ENCODE assay signal across 1 cellular context in genomic region chr3:94524102-94524922, GRCh38.
TF ChIP-seq lines count a peak whose summit lies in the region.

No MANE protein-coding gene starts in this region.

TF ChIP-seq in HepG2, 621 proteins besides CTCF, POLR2A, EP300 and RAD21 (continued from another document and continues in another):
- TF ChIP-seq MAZ (IDR thresholded peaks at IDR 0.05; ENCODE audit: borderline replicate concordance, low read depth, low read length), result no peak
- TF ChIP-seq MAZ (CRISPR knock-in tag; IDR thresholded peaks at IDR 0.05; ENCODE audit: low read depth), result 0 out of 2 replicates have a peak, but pooled peaks have one; percentile 31
- TF ChIP-seq MXI1 (IDR thresholded peaks at IDR 0.05; ENCODE audit: borderline replicate concordance, low read depth, low read length), result no peak
- no peak for TF ChIP-seq SOX6 (IDR thresholded peaks at IDR 0.05)
- TF ChIP-seq SOX6 (CRISPR knock-in tag; IDR thresholded peaks at IDR 0.05), result peak; percentile 73
- no peak for TF ChIP-seq FOXP1 (IDR thresholded peaks at IDR 0.05)
- peak; percentile 86 for TF ChIP-seq FOXP1 (CRISPR knock-in tag; IDR thresholded peaks at IDR 0.05)
- TF ChIP-seq, protein P1, sequence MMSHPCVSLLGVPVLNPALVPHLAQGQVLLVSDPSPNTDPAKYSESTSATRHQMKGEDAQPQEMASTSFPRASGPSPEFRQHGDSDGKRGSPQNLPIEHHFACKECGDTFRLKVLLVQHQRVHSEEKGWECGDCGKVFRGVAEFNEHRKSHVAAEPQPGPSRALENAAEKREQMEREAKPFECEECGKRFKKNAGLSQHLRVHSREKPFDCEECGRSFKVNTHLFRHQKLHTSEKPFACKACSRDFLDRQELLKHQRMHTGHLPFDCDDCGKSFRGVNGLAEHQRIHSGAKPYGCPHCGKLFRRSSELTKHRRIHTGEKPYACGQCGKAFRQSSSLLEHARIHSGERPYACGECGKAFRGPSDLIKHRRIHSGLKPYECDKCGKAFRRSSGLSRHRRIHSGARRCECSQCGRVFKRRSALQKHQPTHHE (CRISPR knock-in tag; IDR thresholded peaks at IDR 0.05; ENCODE audit: borderline replicate concordance), result no peak
- TF ChIP-seq REXO4 (CRISPR knock-in tag; IDR thresholded peaks at IDR 0.05; ENCODE audit: borderline replicate concordance), result no peak
- no peak for TF ChIP-seq ZNF773 (CRISPR knock-in tag; IDR thresholded peaks at IDR 0.05; ENCODE audit: borderline replicate concordance)
- no peak for TF ChIP-seq HOXD1 (CRISPR knock-in tag; IDR thresholded peaks at IDR 0.05)
- peak; percentile 16; the same call in 1 of the 2 replicates for TF ChIP-seq SALL1 (CRISPR knock-in tag; IDR thresholded peaks at IDR 0.05)
- peak; percentile 74 for TF ChIP-seq TCF7 (IDR thresholded peaks at IDR 0.05; ENCODE audit: low read depth)
- peak; percentile 75; the same call in 1 of the 2 replicates for TF ChIP-seq PRDM10 (CRISPR knock-in tag; IDR thresholded peaks at IDR 0.05; ENCODE audit: low read depth)
- no peak for TF ChIP-seq HDAC6 (IDR thresholded peaks at IDR 0.05; ENCODE audit: low read depth, low read length)
- peak; percentile 51; the same call in 1 of the 2 replicates for TF ChIP-seq HDAC2 (CRISPR knock-in tag; IDR thresholded peaks at IDR 0.05)
- peak; percentile 97 for TF ChIP-seq RARA (CRISPR knock-in tag; IDR thresholded peaks at IDR 0.05)
- TF ChIP-seq KLF16 (CRISPR knock-in tag; IDR thresholded peaks at IDR 0.05), result peak in 1 of 2 experiments; percentile 36; a peak in 1 of 4 replicates
- no peak for TF ChIP-seq ZNF234 (CRISPR knock-in tag; conservative IDR thresholded peaks at IDR 0.05)
- peak; percentile 4; the same call in 1 of the 2 replicates for TF ChIP-seq HNF4A (CRISPR knock-in tag; IDR thresholded peaks at IDR 0.05)
- peak; percentile 44; the same call in 1 of the 2 replicates for TF ChIP-seq KDM6A (CRISPR knock-in tag; IDR thresholded peaks at IDR 0.05; ENCODE audit: low read depth)
- TF ChIP-seq ETV5 (CRISPR knock-in tag; IDR thresholded peaks at IDR 0.05; ENCODE audit: borderline replicate concordance), result peak; percentile 16; the same call in 1 of the 2 replicates
- no peak for TF ChIP-seq ZFP1 (CRISPR knock-in tag; IDR thresholded peaks at IDR 0.05)
- TF ChIP-seq ASH2L (IDR thresholded peaks at IDR 0.05; ENCODE audit: insufficient read length, low read depth, low read length), result peak; percentile 51
- TF ChIP-seq, protein P2, sequence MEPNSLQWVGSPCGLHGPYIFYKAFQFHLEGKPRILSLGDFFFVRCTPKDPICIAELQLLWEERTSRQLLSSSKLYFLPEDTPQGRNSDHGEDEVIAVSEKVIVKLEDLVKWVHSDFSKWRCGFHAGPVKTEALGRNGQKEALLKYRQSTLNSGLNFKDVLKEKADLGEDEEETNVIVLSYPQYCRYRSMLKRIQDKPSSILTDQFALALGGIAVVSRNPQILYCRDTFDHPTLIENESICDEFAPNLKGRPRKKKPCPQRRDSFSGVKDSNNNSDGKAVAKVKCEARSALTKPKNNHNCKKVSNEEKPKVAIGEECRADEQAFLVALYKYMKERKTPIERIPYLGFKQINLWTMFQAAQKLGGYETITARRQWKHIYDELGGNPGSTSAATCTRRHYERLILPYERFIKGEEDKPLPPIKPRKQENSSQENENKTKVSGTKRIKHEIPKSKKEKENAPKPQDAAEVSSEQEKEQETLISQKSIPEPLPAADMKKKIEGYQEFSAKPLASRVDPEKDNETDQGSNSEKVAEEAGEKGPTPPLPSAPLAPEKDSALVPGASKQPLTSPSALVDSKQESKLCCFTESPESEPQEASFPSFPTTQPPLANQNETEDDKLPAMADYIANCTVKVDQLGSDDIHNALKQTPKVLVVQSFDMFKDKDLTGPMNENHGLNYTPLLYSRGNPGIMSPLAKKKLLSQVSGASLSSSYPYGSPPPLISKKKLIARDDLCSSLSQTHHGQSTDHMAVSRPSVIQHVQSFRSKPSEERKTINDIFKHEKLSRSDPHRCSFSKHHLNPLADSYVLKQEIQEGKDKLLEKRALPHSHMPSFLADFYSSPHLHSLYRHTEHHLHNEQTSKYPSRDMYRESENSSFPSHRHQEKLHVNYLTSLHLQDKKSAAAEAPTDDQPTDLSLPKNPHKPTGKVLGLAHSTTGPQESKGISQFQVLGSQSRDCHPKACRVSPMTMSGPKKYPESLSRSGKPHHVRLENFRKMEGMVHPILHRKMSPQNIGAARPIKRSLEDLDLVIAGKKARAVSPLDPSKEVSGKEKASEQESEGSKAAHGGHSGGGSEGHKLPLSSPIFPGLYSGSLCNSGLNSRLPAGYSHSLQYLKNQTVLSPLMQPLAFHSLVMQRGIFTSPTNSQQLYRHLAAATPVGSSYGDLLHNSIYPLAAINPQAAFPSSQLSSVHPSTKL (CRISPR knock-in tag; IDR thresholded peaks at IDR 0.05), result peak; percentile 80
- no peak for TF ChIP-seq ZNF430 (CRISPR knock-in tag; IDR thresholded peaks at IDR 0.05)
- TF ChIP-seq ZNF17 (CRISPR knock-in tag; IDR thresholded peaks at IDR 0.05), result no peak
- no peak for TF ChIP-seq ZFP41 (CRISPR knock-in tag; IDR thresholded peaks at IDR 0.05; ENCODE audit: borderline replicate concordance)
- TF ChIP-seq, protein P3, sequence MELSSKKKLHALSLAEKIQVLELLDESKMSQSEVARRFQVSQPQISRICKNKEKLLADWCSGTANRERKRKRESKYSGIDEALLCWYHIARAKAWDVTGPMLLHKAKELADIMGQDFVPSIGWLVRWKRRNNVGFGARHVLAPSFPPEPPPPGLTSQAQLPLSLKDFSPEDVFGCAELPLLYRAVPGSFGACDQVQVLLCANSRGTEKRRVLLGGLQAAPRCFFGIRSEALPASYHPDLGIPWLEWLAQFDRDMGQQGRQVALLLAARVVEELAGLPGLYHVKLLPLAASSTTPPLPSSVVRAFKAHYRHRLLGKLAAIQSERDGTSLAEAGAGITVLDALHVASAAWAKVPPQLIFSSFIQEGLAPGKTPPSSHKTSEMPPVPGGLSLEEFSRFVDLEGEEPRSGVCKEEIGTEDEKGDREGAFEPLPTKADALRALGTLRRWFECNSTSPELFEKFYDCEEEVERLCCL (CRISPR knock-in tag; IDR thresholded peaks at IDR 0.05; ENCODE audit: borderline replicate concordance), result no peak
- 0 out of 2 replicates have a peak, but pooled peaks have one; percentile 22 for TF ChIP-seq SMAD3 (CRISPR knock-in tag; IDR thresholded peaks at IDR 0.05)
- TF ChIP-seq ZNF292 (CRISPR knock-in tag; IDR thresholded peaks at IDR 0.05; ENCODE audit: borderline replicate concordance, low read depth), result peak; percentile 49; the same call in 1 of the 2 replicates
- no peak for TF ChIP-seq FOXA1 (IDR thresholded peaks at IDR 0.05)
- peak; percentile 73 for TF ChIP-seq FOXA1 (CRISPR knock-in tag; IDR thresholded peaks at IDR 0.05)
- peak; percentile 82 for TF ChIP-seq NR2F2 (IDR thresholded peaks at IDR 0.05; ENCODE audit: borderline replicate concordance, low read depth)
- no peak for TF ChIP-seq EZH2 (conservative IDR thresholded peaks at IDR 0.05; ENCODE audit: low read depth, low read length)
- 0 out of 2 replicates have a peak, but pooled peaks have one; percentile 35 for TF ChIP-seq MIXL1 (CRISPR knock-in tag; IDR thresholded peaks at IDR 0.05)
- TF ChIP-seq, protein P4, sequence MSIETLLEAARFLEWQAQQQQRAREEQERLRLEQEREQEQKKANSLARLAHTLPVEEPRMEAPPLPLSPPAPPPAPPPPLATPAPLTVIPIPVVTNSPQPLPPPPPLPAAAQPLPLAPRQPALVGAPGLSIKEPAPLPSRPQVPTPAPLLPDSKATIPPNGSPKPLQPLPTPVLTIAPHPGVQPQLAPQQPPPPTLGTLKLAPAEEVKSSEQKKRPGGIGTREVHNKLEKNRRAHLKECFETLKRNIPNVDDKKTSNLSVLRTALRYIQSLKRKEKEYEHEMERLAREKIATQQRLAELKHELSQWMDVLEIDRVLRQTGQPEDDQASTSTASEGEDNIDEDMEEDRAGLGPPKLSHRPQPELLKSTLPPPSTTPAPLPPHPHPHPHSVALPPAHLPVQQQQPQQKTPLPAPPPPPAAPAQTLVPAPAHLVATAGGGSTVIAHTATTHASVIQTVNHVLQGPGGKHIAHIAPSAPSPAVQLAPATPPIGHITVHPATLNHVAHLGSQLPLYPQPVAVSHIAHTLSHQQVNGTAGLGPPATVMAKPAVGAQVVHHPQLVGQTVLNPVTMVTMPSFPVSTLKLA (IDR thresholded peaks at IDR 0.05), result no peak
- TF ChIP-seq BCL6 (CRISPR knock-in tag; IDR thresholded peaks at IDR 0.05), result 0 out of 2 replicates have a peak, but pooled peaks have one; percentile 41
- TF ChIP-seq SOX13 (IDR thresholded peaks at IDR 0.05), result no peak
- peak in 1 of 2 experiments; percentile 63; a peak in 2 of 4 replicates for TF ChIP-seq SOX13 (CRISPR knock-in tag; conservative IDR thresholded peaks at IDR 0.05 in 1 of 2, IDR thresholded peaks at IDR 0.05 in 1 of 2)
- TF ChIP-seq NR2F6 (IDR thresholded peaks at IDR 0.05), result peak; percentile 59; the same call in 1 of the 2 replicates
- peak; percentile 69 for TF ChIP-seq NR2F6 (CRISPR knock-in tag; IDR thresholded peaks at IDR 0.05)
- no peak for TF ChIP-seq ZNF329 (CRISPR knock-in tag; IDR thresholded peaks at IDR 0.05; ENCODE audit: low read depth)
- TF ChIP-seq FOXJ3 (CRISPR knock-in tag; IDR thresholded peaks at IDR 0.05; ENCODE audit: borderline replicate concordance), result peak; percentile 62; the same call in 1 of the 2 replicates
- TF ChIP-seq FOXK1 (CRISPR knock-in tag; IDR thresholded peaks at IDR 0.05; ENCODE audit: borderline replicate concordance, low read depth), result peak; percentile 35; the same call in 1 of the 2 replicates
- TF ChIP-seq SAP130 (CRISPR knock-in tag; IDR thresholded peaks at IDR 0.05; ENCODE audit: low read depth), result 0 out of 2 replicates have a peak, but pooled peaks have one; percentile 20
- TF ChIP-seq NCOA2 (CRISPR knock-in tag; IDR thresholded peaks at IDR 0.05), result peak; percentile 72
- TF ChIP-seq THRA (CRISPR knock-in tag; IDR thresholded peaks at IDR 0.05; ENCODE audit: borderline replicate concordance), result 0 out of 2 replicates have a peak, but pooled peaks have one; percentile 37
- TF ChIP-seq, protein P5, sequence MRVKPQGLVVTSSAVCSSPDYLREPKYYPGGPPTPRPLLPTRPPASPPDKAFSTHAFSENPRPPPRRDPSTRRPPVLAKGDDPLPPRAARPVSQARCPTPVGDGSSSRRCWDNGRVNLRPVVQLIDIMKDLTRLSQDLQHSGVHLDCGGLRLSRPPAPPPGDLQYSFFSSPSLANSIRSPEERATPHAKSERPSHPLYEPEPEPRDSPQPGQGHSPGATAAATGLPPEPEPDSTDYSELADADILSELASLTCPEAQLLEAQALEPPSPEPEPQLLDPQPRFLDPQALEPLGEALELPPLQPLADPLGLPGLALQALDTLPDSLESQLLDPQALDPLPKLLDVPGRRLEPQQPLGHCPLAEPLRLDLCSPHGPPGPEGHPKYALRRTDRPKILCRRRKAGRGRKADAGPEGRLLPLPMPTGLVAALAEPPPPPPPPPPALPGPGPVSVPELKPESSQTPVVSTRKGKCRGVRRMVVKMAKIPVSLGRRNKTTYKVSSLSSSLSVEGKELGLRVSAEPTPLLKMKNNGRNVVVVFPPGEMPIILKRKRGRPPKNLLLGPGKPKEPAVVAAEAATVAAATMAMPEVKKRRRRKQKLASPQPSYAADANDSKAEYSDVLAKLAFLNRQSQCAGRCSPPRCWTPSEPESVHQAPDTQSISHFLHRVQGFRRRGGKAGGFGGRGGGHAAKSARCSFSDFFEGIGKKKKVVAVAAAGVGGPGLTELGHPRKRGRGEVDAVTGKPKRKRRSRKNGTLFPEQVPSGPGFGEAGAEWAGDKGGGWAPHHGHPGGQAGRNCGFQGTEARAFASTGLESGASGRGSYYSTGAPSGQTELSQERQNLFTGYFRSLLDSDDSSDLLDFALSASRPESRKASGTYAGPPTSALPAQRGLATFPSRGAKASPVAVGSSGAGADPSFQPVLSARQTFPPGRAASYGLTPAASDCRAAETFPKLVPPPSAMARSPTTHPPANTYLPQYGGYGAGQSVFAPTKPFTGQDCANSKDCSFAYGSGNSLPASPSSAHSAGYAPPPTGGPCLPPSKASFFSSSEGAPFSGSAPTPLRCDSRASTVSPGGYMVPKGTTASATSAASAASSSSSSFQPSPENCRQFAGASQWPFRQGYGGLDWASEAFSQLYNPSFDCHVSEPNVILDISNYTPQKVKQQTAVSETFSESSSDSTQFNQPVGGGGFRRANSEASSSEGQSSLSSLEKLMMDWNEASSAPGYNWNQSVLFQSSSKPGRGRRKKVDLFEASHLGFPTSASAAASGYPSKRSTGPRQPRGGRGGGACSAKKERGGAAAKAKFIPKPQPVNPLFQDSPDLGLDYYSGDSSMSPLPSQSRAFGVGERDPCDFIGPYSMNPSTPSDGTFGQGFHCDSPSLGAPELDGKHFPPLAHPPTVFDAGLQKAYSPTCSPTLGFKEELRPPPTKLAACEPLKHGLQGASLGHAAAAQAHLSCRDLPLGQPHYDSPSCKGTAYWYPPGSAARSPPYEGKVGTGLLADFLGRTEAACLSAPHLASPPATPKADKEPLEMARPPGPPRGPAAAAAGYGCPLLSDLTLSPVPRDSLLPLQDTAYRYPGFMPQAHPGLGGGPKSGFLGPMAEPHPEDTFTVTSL (CRISPR knock-in tag; IDR thresholded peaks at IDR 0.05; ENCODE audit: borderline replicate concordance), result peak; percentile 43; the same call in 1 of the 2 replicates
